In genomic region chr16:68120496-68120895, GRCh38 we compare ENCODE assay signal across 2 cellular contexts.
TF ChIP-seq lines count a peak whose summit lies in the region.

No MANE protein-coding gene starts in this region.

TF ChIP-seq in WTC11, 78 proteins besides CTCF, POLR2A, EP300 and RAD21:
- TF ChIP-seq ZNF121 (CRISPR knock-in tag; IDR thresholded peaks at IDR 0.05): peak; percentile 93; the same call in 1 of the 2 replicates

TF ChIP-seq in K562, 482 proteins besides CTCF, POLR2A, EP300 and RAD21:
- peak; percentile 60; the same call in 1 of the 2 replicates for TF ChIP-seq CEBPB (tag; IDR thresholded peaks at IDR 0.05)
